Comparison of ENCODE assay signal across 2 cellular contexts in the genomic region with DNA sequence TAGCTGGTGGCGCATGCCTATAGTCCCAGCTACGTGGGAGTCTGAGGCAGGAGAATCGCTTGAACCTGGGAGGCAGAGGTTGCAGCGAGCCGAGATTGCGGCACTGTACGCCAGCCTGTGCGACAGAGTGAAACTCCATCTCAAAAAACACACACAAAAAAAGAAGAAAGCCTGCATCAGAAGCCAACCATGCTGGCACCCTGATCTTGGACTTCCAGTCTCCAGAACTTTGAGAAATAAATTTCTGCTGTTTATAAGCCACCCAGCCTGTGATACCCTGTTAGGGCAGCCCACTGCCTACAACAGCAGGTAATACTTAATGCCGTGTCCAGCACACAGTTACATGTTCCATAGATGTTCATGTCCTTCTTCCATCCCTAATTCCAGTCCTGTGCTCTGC.
TF ChIP-seq lines count a peak whose summit lies in the region.

No MANE protein-coding gene starts in this region.

TF ChIP-seq in SK-N-SH, 30 proteins besides CTCF, POLR2A, EP300 and RAD21 (continued from another document):
- TF ChIP-seq, protein P1, sequence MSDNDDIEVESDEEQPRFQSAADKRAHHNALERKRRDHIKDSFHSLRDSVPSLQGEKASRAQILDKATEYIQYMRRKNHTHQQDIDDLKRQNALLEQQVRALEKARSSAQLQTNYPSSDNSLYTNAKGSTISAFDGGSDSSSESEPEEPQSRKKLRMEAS (IDR thresholded peaks at IDR 0.05; ENCODE audit: low read depth) = no peak
- no peak for TF ChIP-seq TEAD4 (IDR thresholded peaks at IDR 0.05; ENCODE audit: borderline replicate concordance, insufficient read depth)
- no peak for TF ChIP-seq RFX5 (IDR thresholded peaks at IDR 0.05; ENCODE audit: low read length)
- TF ChIP-seq RCOR1 (IDR thresholded peaks at IDR 0.05; ENCODE audit: low read length) = no peak
- TF ChIP-seq FOXJ3 (CRISPR knock-in tag; IDR thresholded peaks at IDR 0.05) = no peak
- no peak for TF ChIP-seq SMC3 (IDR thresholded peaks at IDR 0.05; ENCODE audit: low read depth, low read length)
- TF ChIP-seq, protein P2, sequence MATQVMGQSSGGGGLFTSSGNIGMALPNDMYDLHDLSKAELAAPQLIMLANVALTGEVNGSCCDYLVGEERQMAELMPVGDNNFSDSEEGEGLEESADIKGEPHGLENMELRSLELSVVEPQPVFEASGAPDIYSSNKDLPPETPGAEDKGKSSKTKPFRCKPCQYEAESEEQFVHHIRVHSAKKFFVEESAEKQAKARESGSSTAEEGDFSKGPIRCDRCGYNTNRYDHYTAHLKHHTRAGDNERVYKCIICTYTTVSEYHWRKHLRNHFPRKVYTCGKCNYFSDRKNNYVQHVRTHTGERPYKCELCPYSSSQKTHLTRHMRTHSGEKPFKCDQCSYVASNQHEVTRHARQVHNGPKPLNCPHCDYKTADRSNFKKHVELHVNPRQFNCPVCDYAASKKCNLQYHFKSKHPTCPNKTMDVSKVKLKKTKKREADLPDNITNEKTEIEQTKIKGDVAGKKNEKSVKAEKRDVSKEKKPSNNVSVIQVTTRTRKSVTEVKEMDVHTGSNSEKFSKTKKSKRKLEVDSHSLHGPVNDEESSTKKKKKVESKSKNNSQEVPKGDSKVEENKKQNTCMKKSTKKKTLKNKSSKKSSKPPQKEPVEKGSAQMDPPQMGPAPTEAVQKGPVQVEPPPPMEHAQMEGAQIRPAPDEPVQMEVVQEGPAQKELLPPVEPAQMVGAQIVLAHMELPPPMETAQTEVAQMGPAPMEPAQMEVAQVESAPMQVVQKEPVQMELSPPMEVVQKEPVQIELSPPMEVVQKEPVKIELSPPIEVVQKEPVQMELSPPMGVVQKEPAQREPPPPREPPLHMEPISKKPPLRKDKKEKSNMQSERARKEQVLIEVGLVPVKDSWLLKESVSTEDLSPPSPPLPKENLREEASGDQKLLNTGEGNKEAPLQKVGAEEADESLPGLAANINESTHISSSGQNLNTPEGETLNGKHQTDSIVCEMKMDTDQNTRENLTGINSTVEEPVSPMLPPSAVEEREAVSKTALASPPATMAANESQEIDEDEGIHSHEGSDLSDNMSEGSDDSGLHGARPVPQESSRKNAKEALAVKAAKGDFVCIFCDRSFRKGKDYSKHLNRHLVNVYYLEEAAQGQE (IDR thresholded peaks at IDR 0.05; ENCODE audit: low read depth, low read length) = no peak
- no peak for TF ChIP-seq TCF12 (IDR thresholded peaks at IDR 0.05)
- no peak for TF ChIP-seq TAF1 (IDR thresholded peaks at IDR 0.05; ENCODE audit: borderline replicate concordance, low read depth, low read length)
TF ChIP-seq in SK-N-SH: peak in this region for 0.

TF ChIP-seq in SK-N-SH treated with all-trans-retinoic acid at 6 μM for 48 hours, 23 proteins besides CTCF, POLR2A, EP300 and RAD21:
- TF ChIP-seq, protein P3, sequence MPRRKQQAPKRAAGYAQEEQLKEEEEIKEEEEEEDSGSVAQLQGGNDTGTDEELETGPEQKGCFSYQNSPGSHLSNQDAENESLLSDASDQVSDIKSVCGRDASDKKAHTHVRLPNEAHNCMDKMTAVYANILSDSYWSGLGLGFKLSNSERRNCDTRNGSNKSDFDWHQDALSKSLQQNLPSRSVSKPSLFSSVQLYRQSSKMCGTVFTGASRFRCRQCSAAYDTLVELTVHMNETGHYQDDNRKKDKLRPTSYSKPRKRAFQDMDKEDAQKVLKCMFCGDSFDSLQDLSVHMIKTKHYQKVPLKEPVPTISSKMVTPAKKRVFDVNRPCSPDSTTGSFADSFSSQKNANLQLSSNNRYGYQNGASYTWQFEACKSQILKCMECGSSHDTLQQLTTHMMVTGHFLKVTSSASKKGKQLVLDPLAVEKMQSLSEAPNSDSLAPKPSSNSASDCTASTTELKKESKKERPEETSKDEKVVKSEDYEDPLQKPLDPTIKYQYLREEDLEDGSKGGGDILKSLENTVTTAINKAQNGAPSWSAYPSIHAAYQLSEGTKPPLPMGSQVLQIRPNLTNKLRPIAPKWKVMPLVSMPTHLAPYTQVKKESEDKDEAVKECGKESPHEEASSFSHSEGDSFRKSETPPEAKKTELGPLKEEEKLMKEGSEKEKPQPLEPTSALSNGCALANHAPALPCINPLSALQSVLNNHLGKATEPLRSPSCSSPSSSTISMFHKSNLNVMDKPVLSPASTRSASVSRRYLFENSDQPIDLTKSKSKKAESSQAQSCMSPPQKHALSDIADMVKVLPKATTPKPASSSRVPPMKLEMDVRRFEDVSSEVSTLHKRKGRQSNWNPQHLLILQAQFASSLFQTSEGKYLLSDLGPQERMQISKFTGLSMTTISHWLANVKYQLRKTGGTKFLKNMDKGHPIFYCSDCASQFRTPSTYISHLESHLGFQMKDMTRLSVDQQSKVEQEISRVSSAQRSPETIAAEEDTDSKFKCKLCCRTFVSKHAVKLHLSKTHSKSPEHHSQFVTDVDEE (CRISPR knock-in tag; IDR thresholded peaks at IDR 0.05) = no peak
- TF ChIP-seq, protein P4, sequence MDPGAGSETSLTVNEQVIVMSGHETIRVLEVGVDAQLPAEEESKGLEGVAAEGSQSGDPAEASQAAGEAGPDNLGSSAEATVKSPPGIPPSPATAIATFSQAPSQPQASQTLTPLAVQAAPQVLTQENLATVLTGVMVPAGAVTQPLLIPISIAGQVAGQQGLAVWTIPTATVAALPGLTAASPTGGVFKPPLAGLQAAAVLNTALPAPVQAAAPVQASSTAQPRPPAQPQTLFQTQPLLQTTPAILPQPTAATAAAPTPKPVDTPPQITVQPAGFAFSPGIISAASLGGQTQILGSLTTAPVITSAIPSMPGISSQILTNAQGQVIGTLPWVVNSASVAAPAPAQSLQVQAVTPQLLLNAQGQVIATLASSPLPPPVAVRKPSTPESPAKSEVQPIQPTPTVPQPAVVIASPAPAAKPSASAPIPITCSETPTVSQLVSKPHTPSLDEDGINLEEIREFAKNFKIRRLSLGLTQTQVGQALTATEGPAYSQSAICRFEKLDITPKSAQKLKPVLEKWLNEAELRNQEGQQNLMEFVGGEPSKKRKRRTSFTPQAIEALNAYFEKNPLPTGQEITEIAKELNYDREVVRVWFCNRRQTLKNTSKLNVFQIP (CRISPR knock-in tag; IDR thresholded peaks at IDR 0.05; ENCODE audit: borderline replicate concordance, low read depth) = no peak
- no peak for TF ChIP-seq OSR1 (CRISPR knock-in tag; IDR thresholded peaks at IDR 0.05)
- TF ChIP-seq SNAI2 (CRISPR knock-in tag; IDR thresholded peaks at IDR 0.05) = no peak
- TF ChIP-seq, protein P5, sequence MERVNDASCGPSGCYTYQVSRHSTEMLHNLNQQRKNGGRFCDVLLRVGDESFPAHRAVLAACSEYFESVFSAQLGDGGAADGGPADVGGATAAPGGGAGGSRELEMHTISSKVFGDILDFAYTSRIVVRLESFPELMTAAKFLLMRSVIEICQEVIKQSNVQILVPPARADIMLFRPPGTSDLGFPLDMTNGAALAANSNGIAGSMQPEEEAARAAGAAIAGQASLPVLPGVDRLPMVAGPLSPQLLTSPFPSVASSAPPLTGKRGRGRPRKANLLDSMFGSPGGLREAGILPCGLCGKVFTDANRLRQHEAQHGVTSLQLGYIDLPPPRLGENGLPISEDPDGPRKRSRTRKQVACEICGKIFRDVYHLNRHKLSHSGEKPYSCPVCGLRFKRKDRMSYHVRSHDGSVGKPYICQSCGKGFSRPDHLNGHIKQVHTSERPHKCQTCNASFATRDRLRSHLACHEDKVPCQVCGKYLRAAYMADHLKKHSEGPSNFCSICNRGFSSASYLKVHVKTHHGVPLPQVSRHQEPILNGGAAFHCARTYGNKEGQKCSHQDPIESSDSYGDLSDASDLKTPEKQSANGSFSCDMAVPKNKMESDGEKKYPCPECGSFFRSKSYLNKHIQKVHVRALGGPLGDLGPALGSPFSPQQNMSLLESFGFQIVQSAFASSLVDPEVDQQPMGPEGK (CRISPR knock-in tag; IDR thresholded peaks at IDR 0.05; ENCODE audit: borderline replicate concordance) = no peak
- no peak for TF ChIP-seq TOX (CRISPR knock-in tag; IDR thresholded peaks at IDR 0.05; ENCODE audit: borderline replicate concordance)
- no peak for TF ChIP-seq ZFP3 (CRISPR knock-in tag; IDR thresholded peaks at IDR 0.05)
- TF ChIP-seq TCF4 (CRISPR knock-in tag; IDR thresholded peaks at IDR 0.05; ENCODE audit: borderline replicate concordance) = no peak
- TF ChIP-seq, protein P6, sequence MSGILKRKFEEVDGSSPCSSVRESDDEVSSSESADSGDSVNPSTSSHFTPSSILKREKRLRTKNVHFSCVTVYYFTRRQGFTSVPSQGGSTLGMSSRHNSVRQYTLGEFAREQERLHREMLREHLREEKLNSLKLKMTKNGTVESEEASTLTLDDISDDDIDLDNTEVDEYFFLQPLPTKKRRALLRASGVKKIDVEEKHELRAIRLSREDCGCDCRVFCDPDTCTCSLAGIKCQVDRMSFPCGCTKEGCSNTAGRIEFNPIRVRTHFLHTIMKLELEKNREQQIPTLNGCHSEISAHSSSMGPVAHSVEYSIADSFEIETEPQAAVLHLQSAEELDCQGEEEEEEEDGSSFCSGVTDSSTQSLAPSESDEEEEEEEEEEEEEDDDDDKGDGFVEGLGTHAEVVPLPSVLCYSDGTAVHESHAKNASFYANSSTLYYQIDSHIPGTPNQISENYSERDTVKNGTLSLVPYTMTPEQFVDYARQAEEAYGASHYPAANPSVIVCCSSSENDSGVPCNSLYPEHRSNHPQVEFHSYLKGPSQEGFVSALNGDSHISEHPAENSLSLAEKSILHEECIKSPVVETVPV (CRISPR knock-in tag; IDR thresholded peaks at IDR 0.05) = no peak
- no peak for TF ChIP-seq ZC3H10 (CRISPR knock-in tag; IDR thresholded peaks at IDR 0.05)
- TF ChIP-seq, protein P7, sequence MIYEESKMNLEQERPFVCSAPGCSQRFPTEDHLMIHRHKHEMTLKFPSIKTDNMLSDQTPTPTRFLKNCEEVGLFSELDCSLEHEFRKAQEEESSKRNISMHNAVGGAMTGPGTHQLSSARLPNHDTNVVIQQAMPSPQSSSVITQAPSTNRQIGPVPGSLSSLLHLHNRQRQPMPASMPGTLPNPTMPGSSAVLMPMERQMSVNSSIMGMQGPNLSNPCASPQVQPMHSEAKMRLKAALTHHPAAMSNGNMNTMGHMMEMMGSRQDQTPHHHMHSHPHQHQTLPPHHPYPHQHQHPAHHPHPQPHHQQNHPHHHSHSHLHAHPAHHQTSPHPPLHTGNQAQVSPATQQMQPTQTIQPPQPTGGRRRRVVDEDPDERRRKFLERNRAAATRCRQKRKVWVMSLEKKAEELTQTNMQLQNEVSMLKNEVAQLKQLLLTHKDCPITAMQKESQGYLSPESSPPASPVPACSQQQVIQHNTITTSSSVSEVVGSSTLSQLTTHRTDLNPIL (CRISPR knock-in tag; IDR thresholded peaks at IDR 0.05; ENCODE audit: low read depth) = no peak
- TF ChIP-seq RARB (CRISPR knock-in tag; IDR thresholded peaks at IDR 0.05) = no peak
- TF ChIP-seq PPARA (CRISPR knock-in tag; IDR thresholded peaks at IDR 0.05; ENCODE audit: borderline replicate concordance) = no peak
- no peak for TF ChIP-seq GLIS3 (CRISPR knock-in tag; IDR thresholded peaks at IDR 0.05)
- no peak for TF ChIP-seq ISL1 (CRISPR knock-in tag; IDR thresholded peaks at IDR 0.05)
- TF ChIP-seq ZNF565 (CRISPR knock-in tag; conservative IDR thresholded peaks at IDR 0.05; ENCODE audit: low read depth) = no peak
- no peak for TF ChIP-seq ARNTL (CRISPR knock-in tag; IDR thresholded peaks at IDR 0.05; ENCODE audit: borderline replicate concordance, low read depth)
- TF ChIP-seq ZNF70 (CRISPR knock-in tag; IDR thresholded peaks at IDR 0.05) = no peak
- TF ChIP-seq BACH2 (CRISPR knock-in tag; IDR thresholded peaks at IDR 0.05; ENCODE audit: borderline replicate concordance) = no peak
- TF ChIP-seq ZFP30 (CRISPR knock-in tag; IDR thresholded peaks at IDR 0.05) = no peak
